1 cellular context compared by ENCODE assay signal in genomic region chr11:34603129-34604001, GRCh38.
A peak's percentile ranks its signal among the peaks of the same experiment; 100 is the strongest.
TF ChIP-seq lines count a peak whose summit lies in the region.

No MANE protein-coding gene starts in this region.

TF ChIP-seq in K562, 482 proteins besides CTCF, POLR2A, EP300 and RAD21 (continued from another document and continues in another):
- TF ChIP-seq, protein P1, sequence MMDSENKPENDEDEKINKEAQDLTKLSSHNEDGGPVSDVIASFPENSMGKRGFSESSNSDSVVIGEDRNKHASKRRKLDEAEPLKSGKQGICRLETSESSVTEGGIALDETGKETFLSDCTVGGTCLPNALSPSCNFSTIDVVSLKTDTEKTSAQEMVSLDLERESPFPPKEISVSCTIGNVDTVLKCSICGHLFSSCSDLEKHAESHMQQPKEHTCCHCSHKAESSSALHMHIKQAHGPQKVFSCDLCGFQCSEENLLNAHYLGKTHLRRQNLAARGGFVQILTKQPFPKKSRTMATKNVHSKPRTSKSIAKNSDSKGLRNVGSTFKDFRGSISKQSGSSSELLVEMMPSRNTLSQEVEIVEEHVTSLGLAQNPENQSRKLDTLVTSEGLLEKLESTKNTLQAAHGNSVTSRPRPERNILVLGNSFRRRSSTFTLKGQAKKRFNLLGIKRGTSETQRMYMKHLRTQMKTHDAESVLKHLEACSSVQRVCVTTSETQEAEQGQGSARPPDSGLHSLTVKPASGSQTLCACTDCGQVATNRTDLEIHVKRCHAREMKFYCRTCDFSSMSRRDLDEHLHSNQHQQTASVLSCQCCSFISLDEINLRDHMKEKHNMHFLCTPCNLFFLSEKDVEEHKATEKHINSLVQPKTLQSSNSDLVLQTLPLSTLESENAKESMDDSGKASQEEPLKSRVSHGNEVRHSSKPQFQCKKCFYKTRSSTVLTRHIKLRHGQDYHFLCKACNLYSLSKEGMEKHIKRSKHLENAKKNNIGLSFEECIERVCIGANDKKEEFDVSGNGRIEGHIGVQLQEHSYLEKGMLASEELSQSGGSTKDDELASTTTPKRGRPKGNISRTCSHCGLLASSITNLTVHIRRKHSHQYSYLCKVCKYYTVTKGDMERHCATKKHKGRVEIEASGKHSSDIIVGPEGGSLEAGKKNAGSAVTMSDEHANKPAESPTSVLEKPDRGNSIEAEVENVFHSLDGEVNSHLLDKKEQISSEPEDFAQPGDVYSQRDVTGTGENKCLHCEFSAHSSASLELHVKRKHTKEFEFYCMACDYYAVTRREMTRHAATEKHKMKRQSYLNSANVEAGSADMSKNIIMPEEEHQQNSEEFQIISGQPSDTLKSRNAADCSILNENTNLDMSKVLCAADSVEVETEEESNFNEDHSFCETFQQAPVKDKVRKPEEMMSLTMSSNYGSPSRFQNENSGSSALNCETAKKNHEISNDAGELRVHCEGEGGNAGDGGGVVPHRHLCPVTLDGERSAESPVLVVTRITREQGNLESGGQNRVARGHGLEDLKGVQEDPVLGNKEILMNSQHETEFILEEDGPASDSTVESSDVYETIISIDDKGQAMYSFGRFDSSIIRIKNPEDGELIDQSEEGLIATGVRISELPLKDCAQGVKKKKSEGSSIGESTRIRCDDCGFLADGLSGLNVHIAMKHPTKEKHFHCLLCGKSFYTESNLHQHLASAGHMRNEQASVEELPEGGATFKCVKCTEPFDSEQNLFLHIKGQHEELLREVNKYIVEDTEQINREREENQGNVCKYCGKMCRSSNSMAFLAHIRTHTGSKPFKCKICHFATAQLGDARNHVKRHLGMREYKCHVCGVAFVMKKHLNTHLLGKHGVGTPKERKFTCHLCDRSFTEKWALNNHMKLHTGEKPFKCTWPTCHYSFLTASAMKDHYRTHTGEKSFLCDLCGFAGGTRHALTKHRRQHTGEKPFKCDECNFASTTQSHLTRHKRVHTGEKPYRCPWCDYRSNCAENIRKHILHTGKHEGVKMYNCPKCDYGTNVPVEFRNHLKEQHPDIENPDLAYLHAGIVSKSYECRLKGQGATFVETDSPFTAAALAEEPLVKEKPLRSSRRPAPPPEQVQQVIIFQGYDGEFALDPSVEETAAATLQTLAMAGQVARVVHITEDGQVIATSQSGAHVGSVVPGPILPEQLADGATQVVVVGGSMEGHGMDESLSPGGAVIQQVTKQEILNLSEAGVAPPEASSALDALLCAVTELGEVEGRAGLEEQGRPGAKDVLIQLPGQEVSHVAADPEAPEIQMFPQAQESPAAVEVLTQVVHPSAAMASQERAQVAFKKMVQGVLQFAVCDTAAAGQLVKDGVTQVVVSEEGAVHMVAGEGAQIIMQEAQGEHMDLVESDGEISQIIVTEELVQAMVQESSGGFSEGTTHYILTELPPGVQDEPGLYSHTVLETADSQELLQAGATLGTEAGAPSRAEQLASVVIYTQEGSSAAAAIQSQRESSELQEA (IDR thresholded peaks at IDR 0.05; ENCODE audit: low read depth): no peak
- TF ChIP-seq DACH1 (IDR thresholded peaks at IDR 0.05; ENCODE audit: partially characterized antibody) (peak; percentile 68), GATA2 (CRISPR knock-in tag; IDR thresholded peaks at IDR 0.05) (peak; percentile 87), NCOA2 (IDR thresholded peaks at IDR 0.05; ENCODE audit: partially characterized antibody in 2 of 2) (peak in 1 of 2 experiments; percentile 49), KDM4B (IDR thresholded peaks at IDR 0.05; ENCODE audit: borderline replicate concordance in 2 of 2, low read depth in 1 of 2) (no peak), ELF2 (CRISPR knock-in tag; IDR thresholded peaks at IDR 0.05) (0 out of 2 replicates have a peak, but pooled peaks have one; percentile 41), FIP1L1 (IDR thresholded peaks at IDR 0.05; ENCODE audit: low read depth, low read length, poor library complexity, severe bottlenecking) (no peak), GABPA (tag; conservative IDR thresholded peaks at IDR 0.05; ENCODE audit: low read depth) (peak; percentile 70), ZNF57 (CRISPR knock-in tag; IDR thresholded peaks at IDR 0.05) (no peak), ZNF512 (tag; IDR thresholded peaks at IDR 0.05) (no peak), RAD51 (IDR thresholded peaks at IDR 0.05; ENCODE audit: borderline replicate concordance, low read depth) (peak; percentile 35; the same call in 1 of the 2 replicates), PPARD (CRISPR knock-in tag; IDR thresholded peaks at IDR 0.05) (no peak), FUS (optimal IDR thresholded peaks at IDR 0.05; ENCODE audit: low read depth, low read length) (no peak), PTBP1 (IDR thresholded peaks at IDR 0.05; ENCODE audit: low read depth, low read length) (no peak), RBBP5 (IDR thresholded peaks at IDR 0.05; ENCODE audit: borderline replicate concordance, insufficient read depth, low read length, poor library complexity, severe bottlenecking) (peak; percentile 70), CXXC5 (CRISPR knock-in tag; IDR thresholded peaks at IDR 0.05) (peak; percentile 73), ZSCAN29 (IDR thresholded peaks at IDR 0.05) (no peak), KAT8 (IDR thresholded peaks at IDR 0.05; ENCODE audit: low read depth) (no peak), ZNF224 (CRISPR knock-in tag; IDR thresholded peaks at IDR 0.05) (no peak), MAFK (IDR thresholded peaks at IDR 0.05; ENCODE audit: low read length) (peak; percentile 78; the same call in 1 of the 2 replicates), TCF7 (IDR thresholded peaks at IDR 0.05; ENCODE audit: borderline replicate concordance) (peak; percentile 77), ZEB2 (IDR thresholded peaks at IDR 0.05) (peak; percentile 97), BCOR (IDR thresholded peaks at IDR 0.05) (peak; percentile 97), ZNF586 (CRISPR knock-in tag; conservative IDR thresholded peaks at IDR 0.05) (no peak), YY1 (IDR thresholded peaks at IDR 0.05; ENCODE audit: borderline replicate concordance in 1 of 3, control insufficient read depth in 1 of 3, extremely low read depth in 1 of 3, insufficient read depth in 3 of 3, insufficient read length in 1 of 3, insufficient replicate concordance in 2 of 3, low read depth in 1 of 3, low read length in 2 of 3) (peak in 1 of 3 experiments; percentile 18), HOXB6 (CRISPR knock-in tag; IDR thresholded peaks at IDR 0.05; ENCODE audit: borderline replicate concordance) (no peak), RBFOX2 (IDR thresholded peaks at IDR 0.05; ENCODE audit: low read depth, low read length) (no peak), ELF1 (tag; IDR thresholded peaks at IDR 0.05) (peak; percentile 80), SRSF1 (IDR thresholded peaks at IDR 0.05; ENCODE audit: low read depth, low read length) (no peak)
- TF ChIP-seq, protein P2, sequence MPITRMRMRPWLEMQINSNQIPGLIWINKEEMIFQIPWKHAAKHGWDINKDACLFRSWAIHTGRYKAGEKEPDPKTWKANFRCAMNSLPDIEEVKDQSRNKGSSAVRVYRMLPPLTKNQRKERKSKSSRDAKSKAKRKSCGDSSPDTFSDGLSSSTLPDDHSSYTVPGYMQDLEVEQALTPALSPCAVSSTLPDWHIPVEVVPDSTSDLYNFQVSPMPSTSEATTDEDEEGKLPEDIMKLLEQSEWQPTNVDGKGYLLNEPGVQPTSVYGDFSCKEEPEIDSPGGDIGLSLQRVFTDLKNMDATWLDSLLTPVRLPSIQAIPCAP (CRISPR knock-in tag; IDR thresholded peaks at IDR 0.05; ENCODE audit: borderline replicate concordance): no peak
- TF ChIP-seq, protein P3, sequence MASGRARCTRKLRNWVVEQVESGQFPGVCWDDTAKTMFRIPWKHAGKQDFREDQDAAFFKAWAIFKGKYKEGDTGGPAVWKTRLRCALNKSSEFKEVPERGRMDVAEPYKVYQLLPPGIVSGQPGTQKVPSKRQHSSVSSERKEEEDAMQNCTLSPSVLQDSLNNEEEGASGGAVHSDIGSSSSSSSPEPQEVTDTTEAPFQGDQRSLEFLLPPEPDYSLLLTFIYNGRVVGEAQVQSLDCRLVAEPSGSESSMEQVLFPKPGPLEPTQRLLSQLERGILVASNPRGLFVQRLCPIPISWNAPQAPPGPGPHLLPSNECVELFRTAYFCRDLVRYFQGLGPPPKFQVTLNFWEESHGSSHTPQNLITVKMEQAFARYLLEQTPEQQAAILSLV (tag; IDR thresholded peaks at IDR 0.05): no peak
- TF ChIP-seq, protein P4, sequence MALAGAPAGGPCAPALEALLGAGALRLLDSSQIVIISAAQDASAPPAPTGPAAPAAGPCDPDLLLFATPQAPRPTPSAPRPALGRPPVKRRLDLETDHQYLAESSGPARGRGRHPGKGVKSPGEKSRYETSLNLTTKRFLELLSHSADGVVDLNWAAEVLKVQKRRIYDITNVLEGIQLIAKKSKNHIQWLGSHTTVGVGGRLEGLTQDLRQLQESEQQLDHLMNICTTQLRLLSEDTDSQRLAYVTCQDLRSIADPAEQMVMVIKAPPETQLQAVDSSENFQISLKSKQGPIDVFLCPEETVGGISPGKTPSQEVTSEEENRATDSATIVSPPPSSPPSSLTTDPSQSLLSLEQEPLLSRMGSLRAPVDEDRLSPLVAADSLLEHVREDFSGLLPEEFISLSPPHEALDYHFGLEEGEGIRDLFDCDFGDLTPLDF (CRISPR knock-in tag; IDR thresholded peaks at IDR 0.05): no peak
- TF ChIP-seq, protein P5, sequence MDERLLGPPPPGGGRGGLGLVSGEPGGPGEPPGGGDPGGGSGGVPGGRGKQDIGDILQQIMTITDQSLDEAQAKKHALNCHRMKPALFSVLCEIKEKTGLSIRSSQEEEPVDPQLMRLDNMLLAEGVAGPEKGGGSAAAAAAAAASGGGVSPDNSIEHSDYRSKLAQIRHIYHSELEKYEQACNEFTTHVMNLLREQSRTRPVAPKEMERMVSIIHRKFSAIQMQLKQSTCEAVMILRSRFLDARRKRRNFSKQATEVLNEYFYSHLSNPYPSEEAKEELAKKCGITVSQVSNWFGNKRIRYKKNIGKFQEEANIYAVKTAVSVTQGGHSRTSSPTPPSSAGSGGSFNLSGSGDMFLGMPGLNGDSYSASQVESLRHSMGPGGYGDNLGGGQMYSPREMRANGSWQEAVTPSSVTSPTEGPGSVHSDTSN (CRISPR knock-in tag; IDR thresholded peaks at IDR 0.05; ENCODE audit: low read depth): no peak
- TF ChIP-seq, protein P5 (tag; conservative IDR thresholded peaks at IDR 0.05; ENCODE audit: low read depth): 0 out of 2 replicates have a peak, but pooled peaks have one; percentile 20
- TF ChIP-seq, protein P6, sequence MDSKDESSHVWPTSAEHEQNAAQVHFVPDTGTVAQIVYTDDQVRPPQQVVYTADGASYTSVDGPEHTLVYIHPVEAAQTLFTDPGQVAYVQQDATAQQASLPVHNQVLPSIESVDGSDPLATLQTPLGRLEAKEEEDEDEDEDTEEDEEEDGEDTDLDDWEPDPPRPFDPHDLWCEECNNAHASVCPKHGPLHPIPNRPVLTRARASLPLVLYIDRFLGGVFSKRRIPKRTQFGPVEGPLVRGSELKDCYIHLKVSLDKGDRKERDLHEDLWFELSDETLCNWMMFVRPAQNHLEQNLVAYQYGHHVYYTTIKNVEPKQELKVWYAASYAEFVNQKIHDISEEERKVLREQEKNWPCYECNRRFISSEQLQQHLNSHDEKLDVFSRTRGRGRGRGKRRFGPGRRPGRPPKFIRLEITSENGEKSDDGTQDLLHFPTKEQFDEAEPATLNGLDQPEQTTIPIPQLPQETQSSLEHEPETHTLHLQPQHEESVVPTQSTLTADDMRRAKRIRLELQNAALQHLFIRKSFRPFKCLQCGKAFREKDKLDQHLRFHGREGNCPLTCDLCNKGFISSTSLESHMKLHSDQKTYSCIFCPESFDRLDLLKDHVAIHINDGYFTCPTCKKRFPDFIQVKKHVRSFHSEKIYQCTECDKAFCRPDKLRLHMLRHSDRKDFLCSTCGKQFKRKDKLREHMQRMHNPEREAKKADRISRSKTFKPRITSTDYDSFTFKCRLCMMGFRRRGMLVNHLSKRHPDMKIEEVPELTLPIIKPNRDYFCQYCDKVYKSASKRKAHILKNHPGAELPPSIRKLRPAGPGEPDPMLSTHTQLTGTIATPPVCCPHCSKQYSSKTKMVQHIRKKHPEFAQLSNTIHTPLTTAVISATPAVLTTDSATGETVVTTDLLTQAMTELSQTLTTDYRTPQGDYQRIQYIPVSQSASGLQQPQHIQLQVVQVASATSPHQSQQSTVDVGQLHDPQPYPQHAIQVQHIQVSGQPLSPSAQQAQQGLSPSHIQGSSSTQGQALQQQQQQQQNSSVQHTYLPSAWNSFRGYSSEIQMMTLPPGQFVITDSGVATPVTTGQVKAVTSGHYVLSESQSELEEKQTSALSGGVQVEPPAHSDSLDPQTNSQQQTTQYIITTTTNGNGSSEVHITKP (IDR thresholded peaks at IDR 0.05; ENCODE audit: partially characterized antibody): no peak
- TF ChIP-seq, protein P7, sequence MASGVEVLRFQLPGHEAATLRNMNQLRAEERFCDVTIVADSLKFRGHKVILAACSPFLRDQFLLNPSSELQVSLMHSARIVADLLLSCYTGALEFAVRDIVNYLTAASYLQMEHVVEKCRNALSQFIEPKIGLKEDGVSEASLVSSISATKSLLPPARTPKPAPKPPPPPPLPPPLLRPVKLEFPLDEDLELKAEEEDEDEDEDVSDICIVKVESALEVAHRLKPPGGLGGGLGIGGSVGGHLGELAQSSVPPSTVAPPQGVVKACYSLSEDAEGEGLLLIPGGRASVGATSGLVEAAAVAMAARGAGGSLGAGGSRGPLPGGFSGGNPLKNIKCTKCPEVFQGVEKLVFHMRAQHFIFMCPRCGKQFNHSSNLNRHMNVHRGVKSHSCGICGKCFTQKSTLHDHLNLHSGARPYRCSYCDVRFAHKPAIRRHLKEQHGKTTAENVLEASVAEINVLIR (CRISPR knock-in tag; IDR thresholded peaks at IDR 0.05): no peak
